Comparison of ENCODE assay signal across 10 cellular contexts in the genomic region with DNA sequence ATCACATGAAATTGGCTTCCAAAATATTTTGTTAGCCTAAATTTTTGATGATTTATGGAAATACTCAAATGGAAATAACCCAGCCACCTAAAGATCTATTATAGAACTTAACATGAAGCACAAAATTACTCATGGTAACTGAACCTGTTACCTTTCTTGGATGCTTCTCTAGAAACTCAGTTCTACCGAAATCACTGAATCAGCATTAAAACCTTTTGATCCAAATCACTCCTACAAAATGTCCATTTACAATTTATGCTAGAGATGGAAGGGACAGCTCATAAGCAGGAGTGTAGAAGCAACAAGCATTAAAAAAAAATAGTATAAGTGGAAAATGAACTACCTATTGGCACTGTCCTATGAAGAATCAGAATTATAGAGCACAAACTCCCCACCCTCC. TPM values are rescaled to one million over a fixed set of nuclear protein-coding genes. Genes with fewer than 3 reads are reported as not detected.
DNase-seq lines count a peak whose midpoint lies in the region; ATAC-seq and TF ChIP-seq lines count a peak whose summit lies in the region.
"Had no signal": no experiment of that assay in that cellular context is flagged by ENCODE, and none has a peak within 500 bp of the region (broad histone marks: within the 10 kb centered on the region; RNA-seq: fewer than 3 reads in every experiment).

No MANE protein-coding gene starts in this region.

- H3K27ac ChIP-seq in HUES64 (ENCODE audit: low read depth, low read length), result no peak overlapping the region
- H3K27ac ChIP-seq: brain microvascular endothelial cell, spleen had no signal

- BruUV-seq in Calu3 (replicated peaks; lab: Mats Ljungman, UMichigan), result no TSS peak

- H3K9ac ChIP-seq in HUES64 (ENCODE audit: low read depth, low read length), result no peak overlapping the region

- ATAC-seq in activated naive CD8-positive, alpha-beta T cell treated with anti-CD3 and anti-CD28 coated beads, Interleukin-2, amount 10 ng/mL, durations not matched to agents 7 days and 5 days (ENCODE audit: low read depth), result no peak
- no peak for ATAC-seq in HG03565 (IDR thresholded peaks at IDR 0.05; ENCODE audit: unreplicated experiment)

- intact Hi-C loops in Calu3 (cut with micrococcal nuclease; ENCODE audit: unreplicated experiment), result loop anchor here (2.0 kb wide), 1 partner anchor 20 kb away; no protein-coding TSS in a partner anchor

- WGBS in HUES64, result 75% methylated on average over 1 of the region's 1 CpG

- H3K27ac Mint-ChIP-seq in Calu3 (ENCODE audit: unreplicated experiment) (no peak overlapping the region), nephron (peak overlapping the region in 2 of 3 experiments; percentile 33 to 56)
- no peak overlapping the region for H3K27ac Mint-ChIP-seq in activated naive CD8-positive, alpha-beta T cell treated with anti-CD3 and anti-CD28 coated beads, Interleukin-2, amount 10 ng/mL, durations not matched to agents 7 days and 5 days

- POLR2A ChIA-PET in activated naive CD8-positive, alpha-beta T cell treated with anti-CD3 and anti-CD28 coated beads, Interleukin-2, amount 10 ng/mL, durations not matched to agents 7 days and 5 days (lab: Charles Lee), result no interaction called here

- H3K27me3 ChIP-seq in HUES64 (ENCODE audit: insufficient read depth, low read length), result no peaks in the 10 kb centered on the region
- H3K27me3 ChIP-seq: brain microvascular endothelial cell, spleen had no signal

- H3K4me1 Mint-ChIP-seq in Calu3 (ENCODE audit: low read depth, unreplicated experiment) (no peaks in the 10 kb centered on the region), nephron (peaks cover 29% of the 10 kb centered on the region)
- H3K4me1 Mint-ChIP-seq in activated naive CD8-positive, alpha-beta T cell treated with anti-CD3 and anti-CD28 coated beads, Interleukin-2, amount 10 ng/mL, durations not matched to agents 7 days and 5 days, result peaks cover 26% of the 10 kb centered on the region

- H3K4me3 Mint-ChIP-seq in Calu3 (ENCODE audit: low read depth, unreplicated experiment) (peak overlapping the region; percentile 96), nephron (peak overlapping the region; percentile 79 to 99 (median 81))
- peak overlapping the region; percentile 25 for H3K4me3 Mint-ChIP-seq in activated naive CD8-positive, alpha-beta T cell treated with anti-CD3 and anti-CD28 coated beads, Interleukin-2, amount 10 ng/mL, durations not matched to agents 7 days and 5 days

- no peaks in the 10 kb centered on the region for H3K27me3 Mint-ChIP-seq in Calu3 (ENCODE audit: unreplicated experiment)
- H3K27me3 Mint-ChIP-seq in activated naive CD8-positive, alpha-beta T cell treated with anti-CD3 and anti-CD28 coated beads, Interleukin-2, amount 10 ng/mL, durations not matched to agents 7 days and 5 days, result no peaks in the 10 kb centered on the region
- no peaks in the 10 kb centered on the region for H3K27me3 Mint-ChIP-seq in nephron (ENCODE audit: low read depth)

- DNase-seq in Calu3 (no peak), 8988T (no peak), NCI-H526 (lab: John Stamatoyannopoulos, UW) (no peak)
- no peak for DNase-seq in activated naive CD8-positive, alpha-beta T cell treated with anti-CD3 and anti-CD28 coated beads, Interleukin-2, amount 10 ng/mL, durations not matched to agents 7 days and 5 days
- DNase-seq: NCI-H1105, spleen had no signal

- H3K9me3 ChIP-seq in HUES64 (ENCODE audit: insufficient read depth, low read depth, low read length), result no peaks in the 10 kb centered on the region
- H3K9me3 ChIP-seq: spleen had no signal

- H3K36me3 Mint-ChIP-seq in Calu3 (ENCODE audit: insufficient read depth, unreplicated experiment) (peaks cover 86% of the 10 kb centered on the region), nephron (ENCODE audit: low read depth) (peaks cover 53% of the 10 kb centered on the region)
- peaks cover 26% of the 10 kb centered on the region for H3K36me3 Mint-ChIP-seq in activated naive CD8-positive, alpha-beta T cell treated with anti-CD3 and anti-CD28 coated beads, Interleukin-2, amount 10 ng/mL, durations not matched to agents 7 days and 5 days

- CTCF ChIA-PET in Calu3 (lab: Charles Lee), result interaction anchor here (0.6 kb wide), 1 partner anchor 198 kb away, joined by 3 read pairs; no protein-coding TSS in a partner anchor

- H3K4me3 ChIP-seq in HUES64 (ENCODE audit: low read length), result peak overlapping the region; percentile 92; the same call in 1 of the 2 replicates

- H3K36me3 ChIP-seq in HUES64 (ENCODE audit: insufficient read depth, low read length), result peaks cover 57% of the 10 kb centered on the region

- peaks cover 12% of the 10 kb centered on the region for H3K4me1 ChIP-seq in HUES64 (ENCODE audit: insufficient read depth, low read length)

- no peaks in the 10 kb centered on the region for H3K9me3 Mint-ChIP-seq in Calu3 (ENCODE audit: low read depth, unreplicated experiment)
- H3K9me3 Mint-ChIP-seq in activated naive CD8-positive, alpha-beta T cell treated with anti-CD3 and anti-CD28 coated beads, Interleukin-2, amount 10 ng/mL, durations not matched to agents 7 days and 5 days, result peaks cover 1% of the 10 kb centered on the region
- H3K9me3 Mint-ChIP-seq in nephron, result no peaks in the 10 kb centered on the region

- TF ChIP-seq CTCF in Calu3 (IDR thresholded peaks at IDR 0.05; ENCODE audit: unreplicated experiment) (no peak), nephron (IDR thresholded peaks at IDR 0.05; ENCODE audit: unreplicated experiment in 3 of 3) (no peak)

RNA-seq across cellular contexts. Expression of gene PRPF40A, which starts 2.1 kb away (rescaled TPM):
- 118 and 140 TPM in 2 replicates for total RNA-seq in Calu3 (2022)
- polyA plus RNA-seq in HUES64 (2013, experiment 1 of 2), result 171 TPM
- 184 TPM for polyA plus RNA-seq in HUES64 (2013, experiment 2 of 2)
- total RNA-seq in activated naive CD8-positive, alpha-beta T cell treated with anti-CD3 and anti-CD28 coated beads, Interleukin-2, amount 10 ng/mL, durations not matched to agents 7 days and 5 days, result 100 to 1,000 TPM; 108 to 113 TPM

RNA-seq across cellular contexts. Expression of gene ARL6IP6, which starts 3.3 kb away (rescaled TPM):
- total RNA-seq in Calu3 (2022), result 32.6 and 32.8 TPM in 2 replicates
- 42.7 TPM for polyA plus RNA-seq in HUES64 (2013, experiment 1 of 2)
- 52.3 TPM for polyA plus RNA-seq in HUES64 (2013, experiment 2 of 2)
- 10 to 100 TPM; 37.0 to 38.5 TPM for total RNA-seq in activated naive CD8-positive, alpha-beta T cell treated with anti-CD3 and anti-CD28 coated beads, Interleukin-2, amount 10 ng/mL, durations not matched to agents 7 days and 5 days

Comparison
In these comparisons a context has a peak if more than half of its experiments do, and no peak if none do; other contexts are left out.
1. H3K27ac Mint-ChIP-seq: peak in nephron (2 of 3); none in Calu3 (single experiment) and activated naive CD8-positive, alpha-beta T cell treated with anti-CD3 and anti-CD28 coated beads, Interleukin-2, amount 10 ng/mL, durations not matched to agents 7 days and 5 days (single experiment).
2. H3K4me3 Mint-ChIP-seq: peak in every context shown above with its lines; median percentile 96 in Calu3; 81 in nephron; 25 in activated naive CD8-positive, alpha-beta T cell treated with anti-CD3 and anti-CD28 coated beads, Interleukin-2, amount 10 ng/mL, durations not matched to agents 7 days and 5 days.